In genomic region chr14:21476925-21477681, GRCh38 we compare ENCODE assay signal across 8 cellular contexts. TPM values are rescaled to one million over a fixed set of nuclear protein-coding genes. Genes with fewer than 3 reads are reported as not detected.
DNase-seq lines count a peak whose midpoint lies in the region; ATAC-seq lines count a peak whose summit lies in the region.

Gene RAB2B (minus strand): TSS chr14:21476959. CDS start chr14:21476872, 87 bp downstream.
Gene TOX4 (plus strand): TSS chr14:21477195. CDS start chr14:21477279, 84 bp downstream.

- DNase-seq in DMS153 treated with DMSO at 0.1 percent for 48 hours (lab: John Stamatoyannopoulos, UW; ENCODE audit: unreplicated experiment) (peak; percentile 94), OCI-M2 (lab: John Stamatoyannopoulos, UW; ENCODE audit: unreplicated experiment) (peak; percentile 87)
- peak; percentile 91 for DNase-seq in activated T-cell treated with anti-CD3 and anti-CD28 coated beads, Interleukin-2, amount 50 U/mL, for 24 hours
- DNase-seq in stimulated activated CD8-positive, alpha-beta memory T cell treated with anti-CD3 and anti-CD28 coated beads, Interleukin-7, amount 100 ng/mL, for 4 hours (ENCODE audit: low read depth in 2 of 2), result peak; percentile 91 to 94

- H3K27me3 ChIP-seq in esophagus (ENCODE audit: control insufficient read depth in 1 of 2, insufficient read depth in 2 of 2, low read length in 2 of 2) (no peaks in the 10 kb centered on the region), muscle layer of colon (ENCODE audit: control insufficient read depth in 1 of 2, insufficient read depth in 2 of 2, low read length in 2 of 2) (no peaks in the 10 kb centered on the region)

- H3K4me1 ChIP-seq in esophagus (ENCODE audit: control insufficient read depth in 2 of 2, insufficient read depth in 2 of 2, low read length in 1 of 2), result no peaks in the 10 kb centered on the region
- peaks cover 20% of the 10 kb centered on the region for H3K4me1 ChIP-seq in muscle layer of colon (ENCODE audit: insufficient read depth, low read length)

- WGBS in esophagus, 2 donors, result 0 to 1% methylated on average over 46 to 49 of the region's 49 CpGs

- peak within 1 kb of the TSS; percentile 98 for H3K9ac ChIP-seq in muscle layer of colon (ENCODE audit: low read length)

- peak within 1 kb of the TSS; percentile 93 to 100 (median 99) for H3K4me3 Mint-ChIP-seq in IgD-negative memory B cell
- H3K4me3 Mint-ChIP-seq in activated T-cell treated with anti-CD3 and anti-CD28 coated beads, Interleukin-2, amount 50 U/mL, for 24 hours, result peak within 1 kb of the TSS; percentile 100

- peak within 1 kb of the TSS; percentile 84 to 99 (median 99) for H3K27ac Mint-ChIP-seq in IgD-negative memory B cell
- peak within 1 kb of the TSS; percentile 99 for H3K27ac Mint-ChIP-seq in activated T-cell treated with anti-CD3 and anti-CD28 coated beads, Interleukin-2, amount 50 U/mL, for 24 hours

- H3K27ac ChIP-seq in esophagus (ENCODE audit: low read depth in 2 of 2, low read length in 1 of 2) (peak within 1 kb of the TSS; percentile 91 to 98), muscle layer of colon (ENCODE audit: low read depth, low read length) (peak within 1 kb of the TSS; percentile 79)

- ATAC-seq in GM21528 (IDR thresholded peaks at IDR 0.05; ENCODE audit: low FRiP score, unreplicated experiment), result peak; percentile 99

- H3K9me3 Mint-ChIP-seq in IgD-negative memory B cell, result no peaks in the 10 kb centered on the region
- no peaks in the 10 kb centered on the region for H3K9me3 Mint-ChIP-seq in activated T-cell treated with anti-CD3 and anti-CD28 coated beads, Interleukin-2, amount 50 U/mL, for 24 hours

- no peaks in the 10 kb centered on the region for H3K36me3 Mint-ChIP-seq in IgD-negative memory B cell
- H3K36me3 Mint-ChIP-seq in activated T-cell treated with anti-CD3 and anti-CD28 coated beads, Interleukin-2, amount 50 U/mL, for 24 hours (ENCODE audit: low read depth), result peaks cover 64% of the 10 kb centered on the region

- peaks cover 2% of the 10 kb centered on the region in 2 donors for H3K36me3 ChIP-seq in esophagus (ENCODE audit: control insufficient read depth in 2 of 2, insufficient read depth in 2 of 2, low read length in 1 of 2)
- H3K36me3 ChIP-seq in muscle layer of colon (ENCODE audit: insufficient read depth, low read length), result peaks cover 5% of the 10 kb centered on the region

- no peaks in the 10 kb centered on the region for H3K27me3 Mint-ChIP-seq in IgD-negative memory B cell
- H3K27me3 Mint-ChIP-seq in activated T-cell treated with anti-CD3 and anti-CD28 coated beads, Interleukin-2, amount 50 U/mL, for 24 hours, result no peaks in the 10 kb centered on the region

- H3K4me1 Mint-ChIP-seq in IgD-negative memory B cell, result peaks cover 15 to 33% (median 20%) of the 10 kb centered on the region in 3 donors
- peaks cover 41% of the 10 kb centered on the region for H3K4me1 Mint-ChIP-seq in activated T-cell treated with anti-CD3 and anti-CD28 coated beads, Interleukin-2, amount 50 U/mL, for 24 hours (ENCODE audit: low read depth)

- H3K4me3 ChIP-seq in esophagus (ENCODE audit: low read depth in 1 of 2, low read length in 2 of 2) (peak within 1 kb of the TSS; percentile 88 to 96), muscle layer of colon (ENCODE audit: low read depth in 1 of 2, low read length in 2 of 2) (peak within 1 kb of the TSS; percentile 84 to 86)

- H3K9me3 ChIP-seq in esophagus (ENCODE audit: control insufficient read depth in 2 of 2, insufficient read depth in 1 of 2, low read depth in 1 of 2, low read length in 1 of 2) (no peaks in the 10 kb centered on the region), muscle layer of colon (ENCODE audit: low read length) (no peaks in the 10 kb centered on the region)

RNA-seq across cellular contexts. Expression of gene RAB2B, which starts in this region (rescaled TPM):
- polyA plus RNA-seq in IgD-negative memory B cell (8.2 TPM), esophagus (1 to 10 TPM; 6.8 to 7.0 TPM)

RNA-seq across cellular contexts. Expression of gene TOX4, which starts in this region (rescaled TPM):
- polyA plus RNA-seq in IgD-negative memory B cell (91.0 TPM), esophagus (10 to 100 TPM; 16.6 to 36.0 TPM)

Comparison
In these comparisons a context has a peak if more than half of its experiments do, and no peak if none do; other contexts are left out.
1. Peak in every context shown above with its lines: DNase-seq, ATAC-seq, H3K4me3 ChIP-seq and H3K27ac ChIP-seq.